Comparison of ENCODE assay signal across 20 cellular contexts in the genomic region with DNA sequence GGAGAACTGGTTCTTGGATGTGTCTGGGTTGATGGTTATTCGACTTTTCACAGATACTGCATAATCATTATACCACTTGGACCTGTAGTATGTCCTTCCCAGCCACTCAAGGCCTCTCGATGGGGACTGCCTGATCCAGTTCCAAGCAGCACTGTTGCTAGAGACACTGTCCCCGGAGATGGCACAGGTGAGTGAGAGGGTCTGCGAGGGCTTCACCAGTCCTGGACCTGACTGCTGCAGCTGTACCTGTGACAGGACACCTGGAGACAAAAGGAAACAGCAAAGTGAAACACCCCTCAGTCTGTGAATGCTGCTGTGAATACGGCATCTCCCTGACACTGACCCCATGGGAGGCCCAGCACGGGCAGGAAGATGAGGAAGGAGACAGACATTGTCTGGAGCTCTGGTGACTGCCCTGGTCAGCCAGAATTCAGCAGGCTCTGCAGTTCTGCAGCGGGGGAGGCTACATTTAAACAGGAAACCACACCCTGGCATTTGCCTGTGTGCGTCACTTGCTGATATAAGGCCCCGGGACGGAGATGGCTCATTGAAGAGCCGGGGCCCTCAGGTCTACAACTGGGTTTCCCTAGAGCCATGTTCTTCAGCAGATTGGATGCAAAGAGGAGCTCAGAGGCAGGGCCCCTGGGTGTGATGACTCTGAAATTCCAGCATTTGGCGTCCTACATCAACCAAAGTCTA.
DNase-seq lines count a peak whose midpoint lies in the region; ATAC-seq and TF ChIP-seq lines count a peak whose summit lies in the region.
"Had no signal": no experiment of that assay in that cellular context is flagged by ENCODE, and none has a peak within 500 bp of the region (broad histone marks: within the 10 kb centered on the region; RNA-seq: fewer than 3 reads in every experiment).

No MANE protein-coding gene starts in this region.

- H3K4me1 ChIP-seq in lung (ENCODE audit: control insufficient read depth in 2 of 2, insufficient read depth in 2 of 2, low read length in 2 of 2) (no peaks in the 10 kb centered on the region), upper lobe of right lung (no peaks in the 10 kb centered on the region)
- H3K4me1 ChIP-seq: ascending aorta had no signal

- DNase-seq in Right ventricle myocardium superior, result peak; percentile 36
- no peak for DNase-seq in cardiac septum (ENCODE audit: low spot score)
- DNase-seq in activated B cell treated with CpG ODN at 0.5 μM for 24 hours, result no peak
- peak; percentile 19 for DNase-seq in lung (ENCODE audit: low spot score)
- DNase-seq in upper lobe of right lung, result no peak
- DNase-seq in SIG-M5 treated with dmso at 0.1 percent for 504 hours (lab: John Stamatoyannopoulos, UW; ENCODE audit: unreplicated experiment), result no peak
- DNase-seq: effector memory CD8-positive, alpha-beta T cell; kidney; NCI-H1417; NCI-H510A; occipital lobe; stimulated activated CD4-positive, alpha-beta T cell treated with anti-CD3 and anti-CD28 coated beads, Interleukin-4, amount 100 ng/mL, for 4 hours; upper lobe of left lung had no signal

- no peak for TF ChIP-seq CTCF in activated B cell treated with CpG ODN at 0.5 μM for 24 hours (IDR thresholded peaks at IDR 0.05)
- no peak for TF ChIP-seq CTCF in lung (IDR thresholded peaks at IDR 0.05; ENCODE audit: control extremely low read depth, extremely low read depth)
- TF ChIP-seq CTCF in upper lobe of right lung (IDR thresholded peaks at IDR 0.05), result no peak

- H3K9me3 ChIP-seq in lung (ENCODE audit: control insufficient read depth in 2 of 2, insufficient read depth in 1 of 2, low read length in 1 of 2) (peaks cover 0 to 31% of the 10 kb centered on the region in 2 donors), upper lobe of right lung (no peaks in the 10 kb centered on the region)

- no peaks in the 10 kb centered on the region for H3K27me3 ChIP-seq in lung (ENCODE audit: control insufficient read depth, insufficient read depth)
- H3K27me3 ChIP-seq in upper lobe of right lung, result no peaks in the 10 kb centered on the region
- H3K27me3 ChIP-seq: ascending aorta, upper lobe of left lung had no signal

- CTCF ChIA-PET in activated B cell treated with CpG ODN at 0.5 μM for 24 hours (lab: Charles Lee), result no interaction called here

- no peaks in the 10 kb centered on the region for H3K36me3 ChIP-seq in lung (ENCODE audit: control insufficient read depth in 2 of 2, insufficient read depth in 2 of 2, low read length in 2 of 2)
- no peaks in the 10 kb centered on the region for H3K36me3 ChIP-seq in upper lobe of right lung
- H3K36me3 ChIP-seq: ascending aorta, upper lobe of left lung had no signal

- 69 to 79% methylated on average over 12 of the region's 12 CpGs for WGBS in lung, 2 donors

- H3K36me3 Mint-ChIP-seq in activated B cell treated with CpG ODN at 0.5 μM for 24 hours (ENCODE audit: low read depth), result no peaks in the 10 kb centered on the region

- H3K27ac ChIP-seq in lung (ENCODE audit: low read depth in 1 of 2, low read length in 1 of 2), result no peak overlapping the region
- no peak overlapping the region for H3K27ac ChIP-seq in upper lobe of right lung
- H3K27ac ChIP-seq: ascending aorta, SK-N-MC, upper lobe of left lung had no signal

- no peak overlapping the region for H3K4me3 ChIP-seq in lung
- H3K4me3 ChIP-seq in upper lobe of right lung, result no peak overlapping the region
- H3K4me3 ChIP-seq: ascending aorta, SK-N-MC, upper lobe of left lung had no signal

- no peaks in the 10 kb centered on the region for H3K9me3 Mint-ChIP-seq in activated B cell treated with CpG ODN at 0.5 μM for 24 hours

- H3K4me3 Mint-ChIP-seq in activated B cell treated with CpG ODN at 0.5 μM for 24 hours, result no peak overlapping the region
- H3K4me3 Mint-ChIP-seq: activated naive CD8-positive, alpha-beta T cell; effector memory CD8-positive, alpha-beta T cell; naive thymus-derived CD4-positive, alpha-beta T cell had no signal

- intact Hi-C loops in Right ventricle myocardium superior (cut with DNase I) (loop anchor here (10.0 kb wide), 1 partner anchor 265 kb away; no protein-coding TSS in a partner anchor), cardiac septum (cut with DNase I) (loop anchor here (10.0 kb wide), 1 partner anchor 265 kb away; no protein-coding TSS in a partner anchor), activated B cell treated with CpG ODN at 0.5 μM for 24 hours (cut with micrococcal nuclease) (loop anchor here (10.0 kb wide), 2 partner anchors 265 to 405 kb away; no protein-coding TSS in a partner anchor), upper lobe of right lung (cut with DNase I) (no loop called here)

- POLR2A ChIA-PET in activated B cell treated with CpG ODN at 0.5 μM for 24 hours (lab: Charles Lee), result interaction anchor here (1.3 to 1.7 kb wide), 2 partner anchors 8 to 78 kb away, joined by 5 to 18 read pairs; no protein-coding TSS in a partner anchor

- ATAC-seq in Right ventricle myocardium superior (ENCODE audit: poor library complexity), result no peak
- peak; percentile 37 for ATAC-seq in activated B cell treated with CpG ODN at 0.5 μM for 24 hours (ENCODE audit: low read depth)
- ATAC-seq in lung (ENCODE audit: insufficient read depth, low FRiP score), result no peak
- ATAC-seq in upper lobe of right lung, result peak; percentile 32
- ATAC-seq in GM21390 (IDR thresholded peaks at IDR 0.05; ENCODE audit: unreplicated experiment), result no peak
- ATAC-seq in HG02759 (IDR thresholded peaks at IDR 0.05; ENCODE audit: unreplicated experiment), result no peak
- ATAC-seq: esophagus mucosa had no signal

- H3K4me1 Mint-ChIP-seq in activated B cell treated with CpG ODN at 0.5 μM for 24 hours, result peaks cover 22% of the 10 kb centered on the region

- H3K27me3 Mint-ChIP-seq in activated B cell treated with CpG ODN at 0.5 μM for 24 hours, result no peaks in the 10 kb centered on the region
- H3K27me3 Mint-ChIP-seq: activated naive CD8-positive, alpha-beta T cell had no signal

- peak overlapping the region; percentile 46 for H3K27ac Mint-ChIP-seq in activated B cell treated with CpG ODN at 0.5 μM for 24 hours
- H3K27ac Mint-ChIP-seq: activated naive CD8-positive, alpha-beta T cell; naive thymus-derived CD4-positive, alpha-beta T cell had no signal

Comparison
In these comparisons a context has a peak if more than half of its experiments do, and no peak if none do; other contexts are left out.
1. DNase-seq: peak in Right ventricle myocardium superior (single experiment) and lung (single experiment); none in cardiac septum (single experiment), activated B cell treated with CpG ODN at 0.5 μM for 24 hours (single experiment), upper lobe of right lung (single experiment) and SIG-M5 treated with dmso at 0.1 percent for 504 hours (single experiment).
2. ATAC-seq: peak in activated B cell treated with CpG ODN at 0.5 μM for 24 hours (single experiment) and upper lobe of right lung (single experiment); none in Right ventricle myocardium superior (single experiment), lung (single experiment), GM21390 (single experiment) and HG02759 (single experiment).